Comparison of ENCODE assay signal across 8 cellular contexts in genomic region chr19:40603719-40604646, GRCh38.
DNase-seq lines count a peak whose midpoint lies in the region; ATAC-seq and TF ChIP-seq lines count a peak whose summit lies in the region.

No MANE protein-coding gene starts in this region.

- ATAC-seq in GM18498 (IDR thresholded peaks at IDR 0.05; ENCODE audit: unreplicated experiment) (peak; percentile 70), HG02885 (IDR thresholded peaks at IDR 0.05; ENCODE audit: poor library complexity, unreplicated experiment) (peak; percentile 79)

- DNase-seq in NCI-H1930 (lab: John Stamatoyannopoulos, UW), result peak; percentile 92 to 97
- DNase-seq in T1000 (lab: John Stamatoyannopoulos, UW), result peak; percentile 92
- peak; percentile 96 for DNase-seq in astrocyte of the spinal cord (ENCODE audit: low read depth, low spot score)
- peak; percentile 48 to 79 for DNase-seq in hippocampal formation (lab: John Stamatoyannopoulos, UW)
- DNase-seq in retinal pigment epithelial cell (ENCODE audit: low read depth), result peak; percentile 83
- DNase-seq in HK-2 (ENCODE audit: unreplicated experiment), result no peak

- H3K4me3 ChIP-seq in astrocyte of the spinal cord (ENCODE audit: low read depth, low read length) (peak overlapping the region; percentile 33), retinal pigment epithelial cell (ENCODE audit: low read length) (peak overlapping the region; percentile 47)

- TF ChIP-seq CTCF in astrocyte of the spinal cord (IDR thresholded peaks at IDR 0.05; ENCODE audit: low read depth, low read length) (no peak), retinal pigment epithelial cell (conservative IDR thresholded peaks at IDR 0.05; ENCODE audit: low read depth, low read length) (no peak)

- in situ Hi-C loops in astrocyte of the spinal cord (cut with HindIII; ENCODE audit: low sequenced_read_pairs), result no loop called here
